ENCODE assay signal across 1 cellular context in genomic region chr14:73245401-73246325, GRCh38.
TF ChIP-seq lines count a peak whose summit lies in the region.

No MANE protein-coding gene starts in this region.

TF ChIP-seq in K562, 482 proteins besides CTCF, POLR2A, EP300 and RAD21 (continued from another document and continues in another):
- TF ChIP-seq ZBTB40 (IDR thresholded peaks at IDR 0.05) (peak; percentile 76), ZBTB40 (CRISPR knock-in tag; IDR thresholded peaks at IDR 0.05) (no peak), ELF2 (CRISPR knock-in tag; IDR thresholded peaks at IDR 0.05) (0 out of 2 replicates have a peak, but pooled peaks have one; percentile 22), PHF8 (IDR thresholded peaks at IDR 0.05; ENCODE audit: borderline replicate concordance, low read length) (peak; percentile 33; the same call in 1 of the 2 replicates), ELF1 (tag; IDR thresholded peaks at IDR 0.05) (peak; percentile 62), VEZF1 (CRISPR knock-in tag; IDR thresholded peaks at IDR 0.05) (peak; percentile 49), EGR1 (conservative IDR thresholded peaks at IDR 0.05) (peak; percentile 51), SPI1 (IDR thresholded peaks at IDR 0.05; ENCODE audit: borderline replicate concordance, low read depth, low read length) (peak; percentile 64; the same call in 1 of the 2 replicates), NFIC (IDR thresholded peaks at IDR 0.05) (peak; percentile 85), MNT (conservative IDR thresholded peaks at IDR 0.05) (peak; percentile 18 to 45; a peak in 2 of 4 replicates), ZNF316 (IDR thresholded peaks at IDR 0.05) (no peak), ZBTB11 (CRISPR knock-in tag; IDR thresholded peaks at IDR 0.05) (peak in 1 of 3 experiments; percentile 75; a peak in 2 of 6 replicates), NRF1 (conservative IDR thresholded peaks at IDR 0.05 in 1 of 2, IDR thresholded peaks at IDR 0.05 in 1 of 2) (peak; percentile 12 to 42; a peak in 2 of 4 replicates), ZNF217 (CRISPR knock-in tag; IDR thresholded peaks at IDR 0.05) (no peak), CXXC5 (CRISPR knock-in tag; IDR thresholded peaks at IDR 0.05) (peak; percentile 58), PHF20 (IDR thresholded peaks at IDR 0.05; ENCODE audit: partially characterized antibody) (no peak), TAF1 (IDR thresholded peaks at IDR 0.05; ENCODE audit: control insufficient read depth, extremely low read depth, insufficient read depth, low read length, severe bottlenecking) (peak; percentile 72), GTF3C2 (IDR thresholded peaks at IDR 0.05; ENCODE audit: borderline replicate concordance, extremely low read depth, insufficient read length) (peak; percentile 58), NUFIP1 (IDR thresholded peaks at IDR 0.05; ENCODE audit: partially characterized antibody) (no peak), MLLT1 (IDR thresholded peaks at IDR 0.05) (no peak), POLR2G (IDR thresholded peaks at IDR 0.05; ENCODE audit: low read depth, low read length) (peak; percentile 77), GABPA (tag; conservative IDR thresholded peaks at IDR 0.05; ENCODE audit: low read depth) (peak; percentile 83), ETV1 (tag; conservative IDR thresholded peaks at IDR 0.05; ENCODE audit: low read depth) (peak; percentile 60), POLR3G (IDR thresholded peaks at IDR 0.05; ENCODE audit: extremely low read depth, insufficient read length, insufficient replicate concordance) (no peak), TBP (optimal IDR thresholded peaks at IDR 0.05; ENCODE audit: low read depth, low read length) (peak; percentile 26), NCOA6 (IDR thresholded peaks at IDR 0.05) (peak; percentile 95), ZBTB7A (IDR thresholded peaks at IDR 0.05; ENCODE audit: borderline replicate concordance, control insufficient read depth, low read depth, low read length) (peak; percentile 11; the same call in 1 of the 2 replicates), DACH1 (IDR thresholded peaks at IDR 0.05; ENCODE audit: partially characterized antibody) (no peak), ZNF639 (CRISPR knock-in tag; conservative IDR thresholded peaks at IDR 0.05 in 1 of 2, IDR thresholded peaks at IDR 0.05 in 1 of 2) (0 out of 4 replicates have a peak, but pooled peaks of 1 of the 2 experiments have one; percentile 53), UBTF (IDR thresholded peaks at IDR 0.05; ENCODE audit: borderline replicate concordance in 1 of 2, low read depth in 2 of 2, low read length in 2 of 2) (peak in 1 of 2 experiments; percentile 42; a peak in 1 of 4 replicates)
